Comparison of ENCODE assay signal across 23 cellular contexts in the genomic region with DNA sequence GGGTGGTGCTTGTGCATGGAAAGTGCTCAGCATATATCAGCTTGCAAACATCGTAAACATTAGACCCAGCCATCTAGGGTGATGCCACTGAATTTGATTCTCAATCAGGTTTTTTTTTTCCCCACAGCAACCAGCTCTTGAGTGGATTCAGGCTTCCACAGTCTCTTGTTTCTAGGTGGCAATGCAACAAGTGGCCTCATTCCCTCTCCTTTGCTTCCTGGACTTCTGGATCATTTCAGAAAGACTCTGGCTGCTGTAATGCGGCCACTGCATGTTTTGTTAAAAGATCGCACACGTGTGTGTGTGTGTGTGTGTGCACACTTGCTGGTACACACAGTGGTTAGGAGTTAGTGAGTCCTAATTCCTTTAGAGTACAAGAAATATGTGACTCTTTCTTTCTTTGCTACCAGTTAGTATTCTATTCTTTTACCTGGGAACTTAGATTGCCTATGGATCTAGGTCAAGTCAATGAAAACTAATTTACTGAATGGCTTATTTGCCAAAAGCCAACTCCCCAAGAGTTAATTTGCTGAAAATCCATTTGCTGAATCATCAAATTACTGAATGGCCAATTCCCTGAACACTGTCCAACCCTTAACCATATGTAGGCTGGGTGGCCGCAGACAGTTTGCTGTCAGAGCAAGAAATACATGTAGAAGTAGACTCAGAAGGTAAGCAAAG.
"Had no signal": no experiment of that assay in that cellular context is flagged by ENCODE, and none has a peak within 500 bp of the region (broad histone marks: within the 10 kb centered on the region; RNA-seq: fewer than 3 reads in every experiment).

No MANE protein-coding gene starts in this region.

- H3K27ac Mint-ChIP-seq: T-cell had no signal

- H3K27ac ChIP-seq: RWPE1 had no signal

- H3K4me3 Mint-ChIP-seq: T-cell had no signal

- H3K4me2 ChIP-seq: SK-N-SH had no signal

- H3K9ac ChIP-seq: SK-N-SH had no signal

- H3K4me3 ChIP-seq: MG63 had no signal

- H3K9me3 Mint-ChIP-seq: T-cell had no signal

- H3K36me3 Mint-ChIP-seq: T-cell had no signal

- H3K36me3 ChIP-seq: MG63 had no signal

- DNase-seq: Karpas-422, KG1, MG63, NCI-H1092, NCI-H1105 treated with DMSO at 0.1 percent for 48 hours, NCI-H1417 treated with DMSO at 0.1 percent for 48 hours, NCI-H146, NCI-H1694 treated with DMSO at 0.1 percent for 48 hours, NCI-H1930, NCI-H2081, NCI-H2107, NCI-H2171 treated with DMSO at 0.1 percent for 48 hours, NCI-H345, NCI-H446 treated with DMSO at 0.1 percent for 48 hours, NCI-H510A treated with DMSO at 0.1 percent for 48 hours, NCI-H526, NCI-H82, SHP77, SK-N-SH, SW 1271, T-cell had no signal

- H3K4me1 Mint-ChIP-seq: T-cell had no signal

- ATAC-seq: Panc1, T-cell had no signal

- H3K9me3 ChIP-seq: MG63, SK-N-SH had no signal
